In genomic region chr1:180181048-180181447, GRCh38 we compare ENCODE assay signal across 9 cellular contexts. TPM values are rescaled to one million over a fixed set of nuclear protein-coding genes. Genes with fewer than 3 reads are reported as not detected.
DNase-seq lines count a peak whose midpoint lies in the region; ATAC-seq and TF ChIP-seq lines count a peak whose summit lies in the region.
"Had no signal": no experiment of that assay in that cellular context is flagged by ENCODE, and none has a peak within 500 bp of the region (broad histone marks: within the 10 kb centered on the region; RNA-seq: fewer than 3 reads in every experiment).

No MANE protein-coding gene starts in this region.

- no peak for TF ChIP-seq POLR2A in body of pancreas (IDR thresholded peaks at IDR 0.05)

- H3K9me3 ChIP-seq in Loucy (ENCODE audit: insufficient read depth, low read depth, low read length) (no peaks in the 10 kb centered on the region), body of pancreas (no peaks in the 10 kb centered on the region), T-helper 17 cell (ENCODE audit: control insufficient read depth, low read length, poor library complexity, severe bottlenecking) (no peaks in the 10 kb centered on the region)

- H4K20me1 ChIP-seq in Loucy (ENCODE audit: insufficient read depth, low read length, poor library complexity, severe bottlenecking), result no peaks in the 10 kb centered on the region

- no peaks in the 10 kb centered on the region for H3K4me1 Mint-ChIP-seq in activated T-cell treated with anti-CD3 and anti-CD28 coated beads, Interleukin-2, amount 50 U/mL, for 4 hours (ENCODE audit: low read depth)
- H3K4me1 Mint-ChIP-seq in osteocyte (ENCODE audit: unreplicated experiment) (no peaks in the 10 kb centered on the region), T-helper 17 cell (peaks cover 5% of the 10 kb centered on the region)

- no peaks in the 10 kb centered on the region for H3K27me3 Mint-ChIP-seq in activated T-cell treated with anti-CD3 and anti-CD28 coated beads, Interleukin-2, amount 50 U/mL, for 4 hours (ENCODE audit: low read depth)
- no peaks in the 10 kb centered on the region for H3K27me3 Mint-ChIP-seq in osteocyte (ENCODE audit: unreplicated experiment)
- no peaks in the 10 kb centered on the region for H3K27me3 Mint-ChIP-seq in T-helper 17 cell

- H3K36me3 ChIP-seq in Loucy (ENCODE audit: insufficient read depth, low read length), result peaks cover 43% of the 10 kb centered on the region; the same call in 1 of the 2 replicates
- peaks cover 0 to 6% of the 10 kb centered on the region in 2 donors for H3K36me3 ChIP-seq in body of pancreas (replicated peaks in 1 of 2; ENCODE audit: insufficient read depth in 1 of 2, low read depth in 2 of 2)

- no peaks in the 10 kb centered on the region for H3K79me2 ChIP-seq in Loucy (ENCODE audit: insufficient read depth, low read length)
- H3K79me2 ChIP-seq: parathyroid adenoma had no signal

- intact Hi-C loops in body of pancreas (cut with DNase I), result no loop called here

- H3K27me3 ChIP-seq in Loucy (ENCODE audit: insufficient read depth, low read length, poor library complexity, severe bottlenecking) (no peaks in the 10 kb centered on the region), body of pancreas (no peaks in the 10 kb centered on the region)

- H3K9ac ChIP-seq in Loucy (ENCODE audit: low read depth, low read length, poor library complexity, severe bottlenecking), result no peak overlapping the region
- H3K9ac ChIP-seq: parathyroid adenoma had no signal

- H3K4me2 ChIP-seq in Loucy (ENCODE audit: low read depth, low read length, poor library complexity, severe bottlenecking), result no peak overlapping the region

- H3F3A ChIP-seq in Loucy (ENCODE audit: low read depth), result no peaks in the 10 kb centered on the region

- no peak overlapping the region for H3K4me3 ChIP-seq in Loucy (ENCODE audit: low read length, poor library complexity, severe bottlenecking)
- H3K4me3 ChIP-seq in body of pancreas, result no peak overlapping the region

- DNase-seq in activated T-cell treated with anti-CD3 and anti-CD28 coated beads, Interleukin-2, amount 50 U/mL, for 48 hours, result peak; percentile 40
- DNase-seq in activated T-cell treated with anti-CD3 and anti-CD28 coated beads, Interleukin-2, amount 50 U/mL, for 4 hours, result no peak
- DNase-seq in body of pancreas (peak in 2 of 4 donors; percentile 8 to 21), osteocyte (ENCODE audit: extremely low spot score, unreplicated experiment) (no peak), GM20000 (ENCODE audit: low spot score) (no peak), T-helper 17 cell (no peak)

- H3K9me3 Mint-ChIP-seq in activated T-cell treated with anti-CD3 and anti-CD28 coated beads, Interleukin-2, amount 50 U/mL, for 4 hours, result no peaks in the 10 kb centered on the region
- H3K9me3 Mint-ChIP-seq in osteocyte (ENCODE audit: unreplicated experiment), result no peaks in the 10 kb centered on the region

- peaks cover 17% of the 10 kb centered on the region for H3K36me3 Mint-ChIP-seq in activated T-cell treated with anti-CD3 and anti-CD28 coated beads, Interleukin-2, amount 50 U/mL, for 4 hours (ENCODE audit: insufficient read depth)
- H3K36me3 Mint-ChIP-seq in osteocyte (ENCODE audit: unreplicated experiment) (peaks cover 7% of the 10 kb centered on the region), T-helper 17 cell (ENCODE audit: low read depth) (peaks cover 10% of the 10 kb centered on the region)

- ATAC-seq in activated T-cell treated with anti-CD3 and anti-CD28 coated beads, Interleukin-2, amount 50 U/mL, for 4 hours, result no peak
- ATAC-seq in body of pancreas (no peak), HG02610 (IDR thresholded peaks at IDR 0.05; ENCODE audit: unreplicated experiment) (no peak), T-helper 17 cell (no peak)

- H3K27ac Mint-ChIP-seq in osteocyte (ENCODE audit: unreplicated experiment) (no peak overlapping the region), T-helper 17 cell (no peak overlapping the region)

- H3K9me2 ChIP-seq in Loucy (replicated peaks; ENCODE audit: low read depth, low read length), result no peaks in the 10 kb centered on the region

- no peak overlapping the region for H3K27ac ChIP-seq in body of pancreas
- H3K27ac ChIP-seq: parathyroid adenoma had no signal

- H3K4me1 ChIP-seq in Loucy (ENCODE audit: insufficient read depth, low read length, poor library complexity, severe bottlenecking) (peaks cover 7% of the 10 kb centered on the region), body of pancreas (no peaks in the 10 kb centered on the region)
- H3K4me1 ChIP-seq: parathyroid adenoma had no signal

- WGBS in body of pancreas, 2 donors, result 78 to 82% methylated on average over 7 of the region's 7 CpGs

- H3K4me3 Mint-ChIP-seq in activated T-cell treated with anti-CD3 and anti-CD28 coated beads, Interleukin-2, amount 50 U/mL, for 4 hours, result no peak overlapping the region
- H3K4me3 Mint-ChIP-seq in osteocyte (ENCODE audit: unreplicated experiment) (no peak overlapping the region), T-helper 17 cell (no peak overlapping the region)

- H2AFZ ChIP-seq in Loucy (ENCODE audit: low read length), result no peak overlapping the region
- H2AFZ ChIP-seq: parathyroid adenoma had no signal

- TF ChIP-seq CTCF in Loucy (conservative IDR thresholded peaks at IDR 0.05; ENCODE audit: low read length) (peak; percentile 78), body of pancreas (IDR thresholded peaks at IDR 0.05) (peak in 5 of 7 experiments; percentile 8 to 26 (median 13)), osteocyte (IDR thresholded peaks at IDR 0.05) (peak; percentile 53), GM20000 (IDR thresholded peaks at IDR 0.05; ENCODE audit: extremely low read depth, missing control alignments) (no peak)

RNA-seq across cellular contexts. Expression of gene QSOX1, which starts 26.4 kb away (rescaled TPM):
- 10 to 100 TPM; 34.3 to 38.5 (median 38.1) TPM for total RNA-seq in activated T-cell treated with anti-CD3 and anti-CD28 coated beads, Interleukin-2, amount 50 U/mL, for 4 hours
- 100 to 1,000 TPM in 1 of 2 donors, 10 to 100 TPM in 1; 61.5 to 192 TPM for total RNA-seq in body of pancreas
- 152 and 162 TPM in 2 replicates for total RNA-seq in osteocyte
- total RNA-seq in T-helper 17 cell, result 10 to 100 TPM; 22.0 to 25.0 TPM

RNA-seq across cellular contexts. Expression of gene LHX4, which starts 49.0 kb away (rescaled TPM):
- total RNA-seq in activated T-cell treated with anti-CD3 and anti-CD28 coated beads, Interleukin-2, amount 50 U/mL, for 4 hours, result under 1 TPM in 1 of 3 donors, not detected in 2; 0.03 TPM
- not detected for total RNA-seq in body of pancreas
- total RNA-seq in osteocyte, result 0.70 and 0.78 TPM in 2 replicates
- total RNA-seq in T-helper 17 cell, result not detected

Comparison
In these comparisons a context has a peak if more than half of its experiments do, and no peak if none do; other contexts are left out.
1. DNase-seq: peak in activated T-cell treated with anti-CD3 and anti-CD28 coated beads, Interleukin-2, amount 50 U/mL, for 48 hours (2 of 2); none in activated T-cell treated with anti-CD3 and anti-CD28 coated beads, Interleukin-2, amount 50 U/mL, for 4 hours (single experiment), osteocyte (single experiment), GM20000 (single experiment) and T-helper 17 cell (0 of 3).